In the genomic region with DNA sequence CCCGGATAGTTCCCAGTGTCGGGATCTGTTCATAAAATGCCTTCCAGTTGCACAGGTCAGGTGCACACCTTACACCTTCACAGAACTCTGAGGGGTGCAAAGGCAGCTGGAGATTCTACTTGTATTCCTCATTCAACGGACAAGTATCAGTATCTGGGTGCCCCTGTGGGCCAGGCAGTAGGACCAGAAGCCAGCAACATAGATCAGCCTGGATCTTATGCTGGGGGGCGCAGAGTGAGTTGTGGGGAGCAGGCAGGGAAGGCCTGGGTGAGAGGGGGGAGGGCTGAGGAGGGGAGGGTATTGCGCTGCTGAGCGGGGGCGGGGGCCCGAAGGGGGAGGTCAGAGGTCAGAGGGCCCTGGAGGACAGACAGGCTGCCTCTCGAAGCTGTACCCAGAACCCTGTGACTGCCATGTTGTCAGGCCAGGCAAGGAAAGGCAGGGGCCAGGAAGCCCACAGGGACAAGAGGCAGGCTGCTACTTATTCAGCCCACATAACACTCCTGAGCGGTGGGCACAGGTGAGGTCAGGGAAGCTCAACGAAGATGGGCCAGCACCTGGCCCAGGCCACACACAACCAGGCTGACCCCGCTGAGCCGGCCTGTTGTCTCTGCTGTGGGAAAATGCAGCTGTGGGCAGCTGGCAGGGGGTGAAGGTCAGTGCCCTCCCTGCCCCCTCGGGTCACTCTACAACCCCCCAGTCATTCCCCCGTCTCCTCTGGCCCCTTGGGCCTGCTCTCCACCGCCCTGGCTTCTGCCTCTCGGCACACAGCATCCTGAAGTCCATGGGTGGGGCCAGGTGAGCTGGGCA, we compare ENCODE assay signal across 12 cellular contexts. TPM values are rescaled to one million over a fixed set of nuclear protein-coding genes. Genes with fewer than 3 reads are reported as not detected.
DNase-seq lines count a peak whose midpoint lies in the region; ATAC-seq and TF ChIP-seq lines count a peak whose summit lies in the region.
"Had no signal": no experiment of that assay in that cellular context is flagged by ENCODE, and none has a peak within 500 bp of the region (broad histone marks: within the 10 kb centered on the region; RNA-seq: fewer than 3 reads in every experiment).

No MANE protein-coding gene starts in this region.

- no peaks in the 10 kb centered on the region for H3K9me3 Mint-ChIP-seq in natural killer cell

- H3K9me3 ChIP-seq in BLaER1 (peaks cover 3% of the 10 kb centered on the region; the same call in 1 of the 2 replicates), HCT116 (ENCODE audit: control insufficient read depth in 1 of 2, insufficient read depth in 1 of 2, low read depth in 1 of 2, low read length in 2 of 2) (no peaks in the 10 kb centered on the region)

- peak overlapping the region; percentile 76 to 81 for H3K27ac Mint-ChIP-seq in natural killer cell

- peak overlapping the region; percentile 99 for H3K4me2 ChIP-seq in BLaER1
- H3K4me2 ChIP-seq in HCT116 (ENCODE audit: low read length), result no peak overlapping the region

- H3K9ac ChIP-seq in BLaER1 (peak overlapping the region; percentile 73), HCT116 (ENCODE audit: low read length) (no peak overlapping the region)

- H3K36me3 ChIP-seq in BLaER1, result no peaks in the 10 kb centered on the region
- no peaks in the 10 kb centered on the region for H3K36me3 ChIP-seq in HCT116 (ENCODE audit: control insufficient read depth in 1 of 2, insufficient read depth in 2 of 2, low read length in 2 of 2)

- peak overlapping the region; percentile 79 for H3K4me3 Mint-ChIP-seq in natural killer cell

- H2AFZ ChIP-seq in HCT116 (ENCODE audit: low read depth, low read length, poor library complexity, severe bottlenecking), result no peak overlapping the region

- no peak for TF ChIP-seq CTCF in HCT116 (IDR thresholded peaks at IDR 0.05 in 2 of 3, conservative IDR thresholded peaks at IDR 0.05 in 1 of 3; ENCODE audit: borderline replicate concordance in 1 of 3, insufficient read depth in 1 of 3, low read depth in 2 of 3, low read length in 2 of 3)
- TF ChIP-seq CTCF in natural killer cell (IDR thresholded peaks at IDR 0.05), result no peak

- no peak for DNase-seq in HCT116 (ENCODE audit: low read depth, low spot score)
- no peak for DNase-seq in natural killer cell
- no peak for DNase-seq in iPS-NIHi7 (ENCODE audit: extremely low spot score)
- DNase-seq in NCI-H1105 (lab: John Stamatoyannopoulos, UW), result no peak
- DNase-seq: erythroblast, GDM1, NCI-H1436 had no signal

- H3K27ac ChIP-seq in BLaER1 (peak overlapping the region; percentile 96), HCT116 (ENCODE audit: low read depth, low read length) (peak overlapping the region; percentile 67; the same call in 1 of the 2 replicates), angular gyrus (ENCODE audit: low read depth, low read length) (peak overlapping the region; percentile 19)

- H3K4me3 ChIP-seq in BLaER1 (peak overlapping the region; percentile 86), HCT116 (replicated peaks in 1 of 2; ENCODE audit: low read depth in 1 of 2, low read length in 2 of 2) (no peak overlapping the region)

- BruUV-seq in HCT116 (replicated peaks; lab: Mats Ljungman, UMichigan), result no TSS peak

- no peaks in the 10 kb centered on the region for H3K9me2 ChIP-seq in HCT116 (ENCODE audit: insufficient read depth)

- H3K4me1 ChIP-seq in BLaER1 (peaks cover 75% of the 10 kb centered on the region), HCT116 (ENCODE audit: control insufficient read depth in 1 of 2, insufficient read depth in 2 of 2, low read length in 2 of 2) (peaks cover 14 to 21% of the 10 kb centered on the region in 2 experiments)

- H3K27me3 Mint-ChIP-seq in natural killer cell (ENCODE audit: low read depth in 2 of 2), result peaks cover 11 to 15% of the 10 kb centered on the region in 2 donors

- peaks cover 21% of the 10 kb centered on the region for H4K20me1 ChIP-seq in BLaER1
- no peaks in the 10 kb centered on the region for H4K20me1 ChIP-seq in HCT116 (ENCODE audit: insufficient read depth)

- H3K4me1 Mint-ChIP-seq in natural killer cell, result peaks cover 26 to 58% of the 10 kb centered on the region in 2 donors

- no peak for TF ChIP-seq POLR2A in HCT116 (IDR thresholded peaks at IDR 0.05; ENCODE audit: borderline replicate concordance, extremely low read depth, insufficient read depth, insufficient read length)

- ATAC-seq in HCT116 (no peak), natural killer cell (no peak), GM19023 (IDR thresholded peaks at IDR 0.05; ENCODE audit: unreplicated experiment) (no peak), HG03354 (IDR thresholded peaks at IDR 0.05; ENCODE audit: poor library complexity, severe bottlenecking, unreplicated experiment) (no peak)

- CTCF ChIA-PET in HCT116 (lab: Charles Lee), result interaction anchor here (1.1 kb wide), 1 partner anchor 21 kb away, joined by 3 read pairs; no protein-coding TSS in a partner anchor

- POLR2A ChIA-PET in HCT116 (lab: Charles Lee), result no interaction called here

- TF ChIP-seq RAD21 in HCT116 (IDR thresholded peaks at IDR 0.05; ENCODE audit: low read depth), result no peak

- RAD21 ChIA-PET in HCT116 (lab: Charles Lee; ENCODE audit: low non-redundant PET in 1 of 2, low total read pairs in 2 of 2, uncharacterized antibody in 2 of 2, unreplicated experiment in 2 of 2), result no interaction called here

- intact Hi-C loops in HCT116 (cut with micrococcal nuclease) (no loop called here), natural killer cell (cut with micrococcal nuclease) (no loop called here)

- no peaks in the 10 kb centered on the region for H3K36me3 Mint-ChIP-seq in natural killer cell

- peaks cover 32% of the 10 kb centered on the region for H3K27me3 ChIP-seq in BLaER1
- no peaks in the 10 kb centered on the region for H3K27me3 ChIP-seq in HCT116 (ENCODE audit: insufficient read depth, low read length)

- peaks cover 9% of the 10 kb centered on the region; the same call in 1 of the 2 replicates for H3K79me2 ChIP-seq in HCT116 (ENCODE audit: insufficient read depth, low read length)

TF ChIP-seq in HCT116, 20 proteins besides CTCF, POLR2A, EP300 and RAD21:
- TF ChIP-seq SRF (IDR thresholded peaks at IDR 0.05; ENCODE audit: low read depth), result no peak
- TF ChIP-seq, protein P1, sequence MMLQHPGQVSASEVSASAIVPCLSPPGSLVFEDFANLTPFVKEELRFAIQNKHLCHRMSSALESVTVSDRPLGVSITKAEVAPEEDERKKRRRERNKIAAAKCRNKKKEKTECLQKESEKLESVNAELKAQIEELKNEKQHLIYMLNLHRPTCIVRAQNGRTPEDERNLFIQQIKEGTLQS (IDR thresholded peaks at IDR 0.05), result no peak
- TF ChIP-seq YY1 (IDR thresholded peaks at IDR 0.05; ENCODE audit: extremely low read depth, insufficient replicate concordance, low read depth, low read length), result no peak
- TF ChIP-seq TCF7L2 (IDR thresholded peaks at IDR 0.05; ENCODE audit: borderline replicate concordance, extremely low read depth, insufficient read depth, insufficient read length), result no peak
- TF ChIP-seq ZNF274 (IDR thresholded peaks at IDR 0.05; ENCODE audit: low read depth, low read length), result no peak
- no peak for TF ChIP-seq EGR1 (IDR thresholded peaks at IDR 0.05; ENCODE audit: low read depth)
- TF ChIP-seq ZFX (IDR thresholded peaks at IDR 0.05), result no peak
- no peak for TF ChIP-seq POLR2AphosphoS5 (IDR thresholded peaks at IDR 0.05; ENCODE audit: low read depth, low read length)
- TF ChIP-seq CEBPB (IDR thresholded peaks at IDR 0.05; ENCODE audit: low read depth), result no peak
- TF ChIP-seq FOSL1 (IDR thresholded peaks at IDR 0.05; ENCODE audit: low read depth), result no peak

RNA-seq across cellular contexts. Expression of gene OPRL1, which starts 1.1 kb away (rescaled TPM):
- total RNA-seq in HCT116 (2021; ENCODE audit: unreplicated experiment), result 1.6 TPM
- polyA plus RNA-seq in HCT116 (2012), result 1.6 and 1.7 TPM in 2 replicates
- 1 to 10 TPM; 1.2 to 2.2 (median 1.4) TPM for total RNA-seq in natural killer cell

RNA-seq across cellular contexts. Expression of gene RGS19, which starts 1.7 kb away (rescaled TPM):
- total RNA-seq in HCT116 (2021; ENCODE audit: unreplicated experiment), result 21.4 TPM
- 18.1 and 21.4 TPM in 2 replicates for polyA plus RNA-seq in HCT116 (2012)
- 10 to 100 TPM; 61.9 to 76.4 (median 68.2) TPM for total RNA-seq in natural killer cell

RNA-seq across cellular contexts. Expression of gene LKAAEAR1, which starts 3.2 kb away (rescaled TPM):
- not detected for total RNA-seq in HCT116 (2021; ENCODE audit: unreplicated experiment)
- 0.06 and 0.08 TPM in 2 replicates for polyA plus RNA-seq in HCT116 (2012)
- not detected for total RNA-seq in natural killer cell

RNA-seq across cellular contexts. Expression of gene TCEA2, which starts 18.0 kb away (rescaled TPM):
- total RNA-seq in HCT116 (2021; ENCODE audit: unreplicated experiment) (29.7 TPM), natural killer cell (10 to 100 TPM; 25.0 to 28.7 (median 28.5) TPM)
- polyA plus RNA-seq in HCT116 (2012), result 37.7 and 40.4 TPM in 2 replicates

RNA-seq across cellular contexts. Expression of gene NPBWR2, which starts 26.3 kb away (rescaled TPM):
- total RNA-seq in HCT116 (2021; ENCODE audit: unreplicated experiment) (not detected), natural killer cell (not detected)
- not detected in 2 replicates for polyA plus RNA-seq in HCT116 (2012)
- total RNA-seq: lung had no signal
- polyA plus RNA-seq: lung had no signal

Comparison
In these comparisons a context has a peak if more than half of its experiments do, and no peak if none do; other contexts are left out.
1. H3K27ac ChIP-seq: peak in every context shown above with its lines; median percentile 96 in BLaER1; 67 in HCT116; 19 in angular gyrus.